19 cellular contexts compared by ENCODE assay signal in genomic region chr9:132648283-132648682, GRCh38. TPM values are rescaled to one million over a fixed set of nuclear protein-coding genes. Genes with fewer than 3 reads are reported as not detected.
DNase-seq lines count a peak whose midpoint lies in the region; ATAC-seq and TF ChIP-seq lines count a peak whose summit lies in the region.
"Had no signal": no experiment of that assay in that cellular context is flagged by ENCODE, and none has a peak within 500 bp of the region (broad histone marks: within the 10 kb centered on the region; RNA-seq: fewer than 3 reads in every experiment).

No MANE protein-coding gene starts in this region.

- no peaks in the 10 kb centered on the region for H3K27me3 ChIP-seq in foreskin keratinocyte
- no peaks in the 10 kb centered on the region for H3K27me3 ChIP-seq in prostate gland (replicated peaks; ENCODE audit: insufficient read depth)

- H3K36me3 ChIP-seq in prostate gland, result peaks cover 3 to 21% of the 10 kb centered on the region in 2 donors

- TF ChIP-seq POLR2A in prostate gland (IDR thresholded peaks at IDR 0.05), result no peak

- no peak for DNase-seq in HFFc6
- no peak for DNase-seq in foreskin keratinocyte
- no peak for DNase-seq in prostate gland (ENCODE audit: low spot score)
- DNase-seq in activated CD4-positive, alpha-beta T cell treated with anti-CD3 and anti-CD28 coated beads, Interleukin-2, amount 50 U/mL, for 4 hours, result no peak
- no peak for DNase-seq in activated naive CD4-positive, alpha-beta T cell treated with anti-CD3 and anti-CD28 coated beads, Interleukin-2, amount 50 U/mL, for 16 hours
- no peak for DNase-seq in left lobe of liver (ENCODE audit: low spot score)
- DNase-seq in UCSD-AML1 (lab: John Stamatoyannopoulos, UW; ENCODE audit: unreplicated experiment), result no peak
- DNase-seq: DMS79, Karpas-422, NCI-H1417 treated with DMSO at 0.1 percent for 48 hours, NCI-H187 treated with DMSO at 0.1 percent for 48 hours, NCI-H226, NCI-H524, NCI-H82, PC-9 had no signal

- no peak for ATAC-seq in foreskin keratinocyte
- no peak for ATAC-seq in left lobe of liver

- H3K36me3 Mint-ChIP-seq in HFFc6 (ENCODE audit: low read depth), result peaks cover 62% of the 10 kb centered on the region

- H3K4me1 ChIP-seq in foreskin keratinocyte, result peaks cover 16% of the 10 kb centered on the region
- H3K4me1 ChIP-seq in prostate gland (replicated peaks), result no peaks in the 10 kb centered on the region

- H3K27ac ChIP-seq in VCaP, result peak overlapping the region; percentile 80
- H3K27ac ChIP-seq in foreskin keratinocyte, result peak overlapping the region; percentile 4
- peak overlapping the region; percentile 15 to 28 for H3K27ac ChIP-seq in prostate gland
- H3K27ac ChIP-seq: C4-2B, HL-60, PC-9 had no signal

- no peak overlapping the region; the same call in 1 of the 2 replicates for H3K4me3 Mint-ChIP-seq in HFFc6
- H3K4me3 Mint-ChIP-seq: IgD-negative memory B cell had no signal

- H3K4me3 ChIP-seq in prostate gland, result no peak overlapping the region
- H3K4me3 ChIP-seq: PC-9 had no signal

- intact Hi-C loops in prostate gland (cut with DNase I), result no loop called here

- peak overlapping the region; percentile 88 for H3K27ac Mint-ChIP-seq in HFFc6
- H3K27ac Mint-ChIP-seq: IgD-negative memory B cell had no signal

- no peaks in the 10 kb centered on the region for H3K9me3 ChIP-seq in prostate gland

- peaks cover 34% of the 10 kb centered on the region for H3K4me1 Mint-ChIP-seq in HFFc6 (ENCODE audit: low read depth)
- H3K4me1 Mint-ChIP-seq: IgD-negative memory B cell had no signal

- H3K27me3 Mint-ChIP-seq in HFFc6 (ENCODE audit: insufficient read depth), result peaks cover 1% of the 10 kb centered on the region; the same call in 1 of the 2 replicates
- H3K27me3 Mint-ChIP-seq: IgD-negative memory B cell had no signal

- H3K9me3 Mint-ChIP-seq in HFFc6, result no peaks in the 10 kb centered on the region
- H3K9me3 Mint-ChIP-seq: IgD-negative memory B cell had no signal

- TF ChIP-seq CTCF in HFFc6 (IDR thresholded peaks at IDR 0.05) (no peak), VCaP (conservative IDR thresholded peaks at IDR 0.05) (no peak), foreskin keratinocyte (conservative IDR thresholded peaks at IDR 0.05) (no peak), prostate gland (IDR thresholded peaks at IDR 0.05) (peak in 1 of 4 experiments; percentile 6)

- WGBS in prostate gland, result 54% methylated on average over 7 of the region's 7 CpGs

RNA-seq across cellular contexts. Expression of gene DDX31, which starts 21.5 kb away (rescaled TPM):
- total RNA-seq in HFFc6 (2021; fragmentation: NEBNext Ultra II Directional; extraction: Animal tissue kit (Norgen Biotek cat#: 25700)), result 10 to 100 TPM in 5 of 6 experiments, 1 to 10 TPM in 1; 9.6 to 16.2 (median 14.9) TPM
- total RNA-seq in foreskin keratinocyte (21.6 and 22.3 TPM in 2 replicates), prostate gland (10 to 100 TPM; 19.0 to 22.2 TPM), left lobe of liver (7.7 TPM)
- 12.4 and 15.0 TPM in 2 replicates for polyA plus RNA-seq in foreskin keratinocyte

RNA-seq across cellular contexts. Expression of gene GTF3C4, which starts 22.0 kb away (rescaled TPM):
- 10 to 100 TPM; 13.5 to 16.0 (median 15.1) TPM for total RNA-seq in HFFc6 (2021; fragmentation: NEBNext Ultra II Directional; extraction: Animal tissue kit (Norgen Biotek cat#: 25700))
- total RNA-seq in foreskin keratinocyte, result 19.2 and 19.7 TPM in 2 replicates
- 4.6 and 5.3 TPM in 2 replicates for polyA plus RNA-seq in foreskin keratinocyte
- 10 to 100 TPM; 16.0 to 17.3 TPM for total RNA-seq in prostate gland
- 6.1 TPM for total RNA-seq in left lobe of liver

Comparison
In these comparisons a context has a peak if more than half of its experiments do, and no peak if none do; other contexts are left out.
1. H3K27ac ChIP-seq: peak in every context shown above with its lines; median percentile 80 in VCaP; 22 in prostate gland; 4 in foreskin keratinocyte.